In the genomic region with DNA sequence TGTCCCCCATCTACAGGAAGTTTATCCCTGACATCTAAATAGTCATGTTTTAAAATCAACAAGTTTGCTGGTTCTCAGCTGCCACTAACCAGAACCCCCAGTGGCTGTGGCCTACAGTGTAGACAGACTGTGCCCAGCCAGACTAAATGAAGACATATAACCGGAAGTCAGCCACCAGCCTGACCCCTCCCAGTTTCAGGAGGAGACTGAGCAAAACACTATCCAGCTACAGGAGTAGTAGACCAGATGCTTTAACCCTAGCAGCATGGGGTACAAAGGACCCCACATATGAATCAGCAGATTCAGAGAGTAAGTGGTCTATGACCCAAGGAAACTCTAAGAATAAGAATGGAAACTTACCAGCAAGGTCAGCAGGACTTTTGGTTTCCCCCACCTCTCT, we compare ENCODE assay signal across 8 cellular contexts.
DNase-seq lines count a peak whose midpoint lies in the region; ATAC-seq, FAIRE-seq and TF ChIP-seq lines count a peak whose summit lies in the region.

No MANE protein-coding gene starts in this region.

- no peaks in the 10 kb centered on the region for H4K20me1 ChIP-seq in BLaER1
- no peaks in the 10 kb centered on the region for H4K20me1 ChIP-seq in K562 (replicated peaks; ENCODE audit: control insufficient read depth, insufficient read depth, low read length)

- H3K4me1 Mint-ChIP-seq in IgD-negative memory B cell, result peaks cover 16 to 20% (median 18%) of the 10 kb centered on the region in 3 donors

- peaks cover 5% of the 10 kb centered on the region for H3K9me1 ChIP-seq in K562 (ENCODE audit: control insufficient read depth, insufficient read depth, low read length)

- H3K9me3 ChIP-seq in BLaER1 (no peaks in the 10 kb centered on the region), K562 (replicated peaks; ENCODE audit: control insufficient read depth, insufficient read depth, low read depth, low read length) (no peaks in the 10 kb centered on the region), psoas muscle (no peaks in the 10 kb centered on the region)

- no TSS peak for BruUV-seq in K562 (replicated peaks; lab: Mats Ljungman, UMichigan)

- in situ Hi-C loops in K562 (cut with MboI), result no loop called here

- peaks cover 26% of the 10 kb centered on the region for H3K36me3 ChIP-seq in BLaER1
- H3K36me3 ChIP-seq in K562 (ENCODE audit: control insufficient read depth, insufficient read depth, low read length), result no peaks in the 10 kb centered on the region
- no peaks in the 10 kb centered on the region for H3K36me3 ChIP-seq in psoas muscle (ENCODE audit: insufficient read depth in 1 of 2, low read depth in 1 of 2)

- H3K79me2 ChIP-seq in K562 (ENCODE audit: control insufficient read depth, insufficient read depth, low read length), result no peaks in the 10 kb centered on the region

- peak overlapping the region; percentile 26; the same call in 1 of the 2 replicates for H2AFZ ChIP-seq in K562 (ENCODE audit: low read depth, low read length)

- POLR2A ChIA-PET in K562 (lab: Yijun Ruan, JAX), result interaction anchor here (0.6 to 2.7 kb wide), 3 partner anchors 10 to 14 kb away, joined by 3 to 6 read pairs (median 4); no protein-coding TSS in a partner anchor

- ATAC-seq in GM18907 (IDR thresholded peaks at IDR 0.05; ENCODE audit: unreplicated experiment), result peak; percentile 73
- peak; percentile 86 for ATAC-seq in K562
- peak in 3 of 4 donors; percentile 48 to 63 (median 50) for ATAC-seq in psoas muscle

- TF ChIP-seq POLR2A in K562 (conservative IDR thresholded peaks at IDR 0.05), result no peak

- no peak for TF ChIP-seq CTCF in K562 (IDR thresholded peaks at IDR 0.05 in 2 of 3, conservative IDR thresholded peaks at IDR 0.05 in 1 of 3; ENCODE audit: insufficient read depth in 2 of 3, low read depth in 1 of 3, low read length in 3 of 3)
- no peak for TF ChIP-seq CTCF in psoas muscle (IDR thresholded peaks at IDR 0.05)

- H3K4me2 ChIP-seq in BLaER1, result peak overlapping the region; percentile 55
- H3K4me2 ChIP-seq in K562 (ENCODE audit: insufficient read depth, low read length), result no peak overlapping the region

- CTCF ChIA-PET in K562 (lab: Yijun Ruan, JAX; ENCODE audit: low intra/inter-chr PET ratio), result no interaction called here

- H3K4me3 Mint-ChIP-seq in IgD-negative memory B cell, result peak overlapping the region in 2 of 4 donors; percentile 13 to 87

- peak overlapping the region; percentile 34 to 93 (median 78) for H3K27ac Mint-ChIP-seq in IgD-negative memory B cell

- peaks cover 40% of the 10 kb centered on the region for H3K4me1 ChIP-seq in BLaER1
- peaks cover 9 to 21% of the 10 kb centered on the region in 2 experiments; a peak in 3 of 5 replicates for H3K4me1 ChIP-seq in K562 (replicated peaks in 1 of 2; ENCODE audit: control insufficient read depth in 2 of 2, insufficient read depth in 2 of 2, low read length in 2 of 2)
- peaks cover 18% of the 10 kb centered on the region for H3K4me1 ChIP-seq in psoas muscle

- no peaks in the 10 kb centered on the region for H3K27me3 ChIP-seq in BLaER1
- no peaks in the 10 kb centered on the region for H3K27me3 ChIP-seq in K562 (ENCODE audit: control insufficient read depth in 2 of 2, insufficient read depth in 2 of 2, low read length in 2 of 2)
- no peaks in the 10 kb centered on the region for H3K27me3 ChIP-seq in psoas muscle (ENCODE audit: insufficient read depth in 3 of 3, low read length in 2 of 3)

- H3K9me3 Mint-ChIP-seq in IgD-negative memory B cell, result no peaks in the 10 kb centered on the region

- H3K27me3 Mint-ChIP-seq in IgD-negative memory B cell, result no peaks in the 10 kb centered on the region

- FAIRE-seq in K562 (lab: Jason Lieb, UNC), result peak; percentile 44

- WGBS in K562 (ENCODE audit: insufficient coverage, low coverage, missing lambda C conversion rate), result 33% methylated on average over 1 of the region's 1 CpG
- WGBS in psoas muscle, 3 donors, result 58 to 71% (median 63%) methylated on average over 1 of the region's 1 CpG

- H3K27ac ChIP-seq in BLaER1 (peak overlapping the region; percentile 53), K562 (ENCODE audit: extremely low read depth, low read depth, low read length) (peak overlapping the region; percentile 60), psoas muscle (peak overlapping the region; percentile 33)

- no peak for TF ChIP-seq RAD21 in K562 (CRISPR knock-in tag; conservative IDR thresholded peaks at IDR 0.05 in 1 of 2, IDR thresholded peaks at IDR 0.05 in 1 of 2)

- H3K4me3 ChIP-seq in BLaER1 (no peak overlapping the region), K562 (no peak overlapping the region), psoas muscle (no peak overlapping the region)

- H3K9ac ChIP-seq in BLaER1 (no peak overlapping the region), K562 (ENCODE audit: insufficient read depth in 1 of 2, low read depth in 2 of 2, low read length in 2 of 2) (no peak overlapping the region)

- peak; percentile 29 to 44 (median 32) for DNase-seq in K562 (ENCODE audit: extremely low read depth in 1 of 4, low spot score in 3 of 4)
- DNase-seq in psoas muscle, result no peak
- no peak for DNase-seq in NCI-H1694 (lab: John Stamatoyannopoulos, UW)
- DNase-seq in NCI-H1417 (lab: John Stamatoyannopoulos, UW), result no peak
- DNase-seq in HuH-7.5 (ENCODE audit: low spot score), result no peak

- H3K36me3 Mint-ChIP-seq in IgD-negative memory B cell, result peaks cover 10% of the 10 kb centered on the region

- intact Hi-C loops in K562 (cut with micrococcal nuclease) (no loop called here), psoas muscle (cut with DNase I) (no loop called here)

- TF ChIP-seq EP300 in K562 (IDR thresholded peaks at IDR 0.05; ENCODE audit: low read length), result no peak

TF ChIP-seq in K562, 482 proteins besides CTCF, POLR2A, EP300 and RAD21:
- TF ChIP-seq, protein P1, sequence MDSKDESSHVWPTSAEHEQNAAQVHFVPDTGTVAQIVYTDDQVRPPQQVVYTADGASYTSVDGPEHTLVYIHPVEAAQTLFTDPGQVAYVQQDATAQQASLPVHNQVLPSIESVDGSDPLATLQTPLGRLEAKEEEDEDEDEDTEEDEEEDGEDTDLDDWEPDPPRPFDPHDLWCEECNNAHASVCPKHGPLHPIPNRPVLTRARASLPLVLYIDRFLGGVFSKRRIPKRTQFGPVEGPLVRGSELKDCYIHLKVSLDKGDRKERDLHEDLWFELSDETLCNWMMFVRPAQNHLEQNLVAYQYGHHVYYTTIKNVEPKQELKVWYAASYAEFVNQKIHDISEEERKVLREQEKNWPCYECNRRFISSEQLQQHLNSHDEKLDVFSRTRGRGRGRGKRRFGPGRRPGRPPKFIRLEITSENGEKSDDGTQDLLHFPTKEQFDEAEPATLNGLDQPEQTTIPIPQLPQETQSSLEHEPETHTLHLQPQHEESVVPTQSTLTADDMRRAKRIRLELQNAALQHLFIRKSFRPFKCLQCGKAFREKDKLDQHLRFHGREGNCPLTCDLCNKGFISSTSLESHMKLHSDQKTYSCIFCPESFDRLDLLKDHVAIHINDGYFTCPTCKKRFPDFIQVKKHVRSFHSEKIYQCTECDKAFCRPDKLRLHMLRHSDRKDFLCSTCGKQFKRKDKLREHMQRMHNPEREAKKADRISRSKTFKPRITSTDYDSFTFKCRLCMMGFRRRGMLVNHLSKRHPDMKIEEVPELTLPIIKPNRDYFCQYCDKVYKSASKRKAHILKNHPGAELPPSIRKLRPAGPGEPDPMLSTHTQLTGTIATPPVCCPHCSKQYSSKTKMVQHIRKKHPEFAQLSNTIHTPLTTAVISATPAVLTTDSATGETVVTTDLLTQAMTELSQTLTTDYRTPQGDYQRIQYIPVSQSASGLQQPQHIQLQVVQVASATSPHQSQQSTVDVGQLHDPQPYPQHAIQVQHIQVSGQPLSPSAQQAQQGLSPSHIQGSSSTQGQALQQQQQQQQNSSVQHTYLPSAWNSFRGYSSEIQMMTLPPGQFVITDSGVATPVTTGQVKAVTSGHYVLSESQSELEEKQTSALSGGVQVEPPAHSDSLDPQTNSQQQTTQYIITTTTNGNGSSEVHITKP (IDR thresholded peaks at IDR 0.05; ENCODE audit: partially characterized antibody), result peak; percentile 13
- TF ChIP-seq KAT2B (IDR thresholded peaks at IDR 0.05; ENCODE audit: low read depth, low read length), result no peak

Comparison
In these comparisons a context has a peak if more than half of its experiments do, and no peak if none do; other contexts are left out.
1. DNase-seq: peak in K562 (4 of 4); none in psoas muscle (0 of 2), NCI-H1694 (single experiment), NCI-H1417 (0 of 3) and HuH-7.5 (single experiment).
2. Peak in every context shown above with its lines, with median percentiles within 50 percentile points of each other: H3K27ac ChIP-seq and ATAC-seq.